ENCODE assay signal across 8 cellular contexts in genomic region chr10:62681211-62681940, GRCh38.
DNase-seq lines count a peak whose midpoint lies in the region; ATAC-seq and TF ChIP-seq lines count a peak whose summit lies in the region.

No MANE protein-coding gene starts in this region.

- H2BK120ac ChIP-seq in IMR-90 (ENCODE audit: low read depth, low read length): no peak overlapping the region

- no peaks in the 10 kb centered on the region for H3K79me2 ChIP-seq in DOHH2 (ENCODE audit: control insufficient read depth, low read length)

- dilution Hi-C loops in IMR-90 (cut with HindIII; ENCODE audit: low sequenced_read_pairs, unreplicated experiment): no loop called here

- no peaks in the 10 kb centered on the region for H3K9me2 ChIP-seq in DOHH2 (replicated peaks; ENCODE audit: control insufficient read depth, low read length)

- peak; percentile 95 for ATAC-seq in GM21529 (IDR thresholded peaks at IDR 0.05; ENCODE audit: unreplicated experiment)
- ATAC-seq in IMR-90 (ENCODE audit: low read depth): no peak
- peak; percentile 52 for ATAC-seq in left lung
- ATAC-seq in stimulated activated naive CD8-positive, alpha-beta T cell treated with anti-CD3 and anti-CD28 coated beads, Interleukin-15, amount 100 ng/mL, for 72 hours: peak; percentile 96

- peaks cover 55% of the 10 kb centered on the region for H3K4me1 Mint-ChIP-seq in stimulated activated naive CD8-positive, alpha-beta T cell treated with anti-CD3 and anti-CD28 coated beads, Interleukin-15, amount 100 ng/mL, for 72 hours

- POLR2A ChIA-PET in IMR-90 (lab: Charles Lee; ENCODE audit: unreplicated experiment): no interaction called here

- H3K4me3 Mint-ChIP-seq in stimulated activated naive CD8-positive, alpha-beta T cell treated with anti-CD3 and anti-CD28 coated beads, Interleukin-15, amount 100 ng/mL, for 72 hours: peak overlapping the region; percentile 55 to 61

- no peak overlapping the region for H3K4ac ChIP-seq in IMR-90 (ENCODE audit: low read depth, low read length)

- TF ChIP-seq CTCF in DOHH2 (IDR thresholded peaks at IDR 0.05; ENCODE audit: low read depth, low read length, poor library complexity, severe bottlenecking) (peak; percentile 56), IMR-90 (conservative IDR thresholded peaks at IDR 0.05; ENCODE audit: low read depth, low read length) (no peak), left lung (IDR thresholded peaks at IDR 0.05) (no peak)

- H3K4me1 ChIP-seq in DOHH2 (ENCODE audit: control insufficient read depth, low read length) (peaks cover 20% of the 10 kb centered on the region), IMR-90 (ENCODE audit: control insufficient read depth, insufficient read depth, low read length) (no peaks in the 10 kb centered on the region), left lung (peaks cover 0 to 7% of the 10 kb centered on the region in 2 donors)

- no peak overlapping the region for H2BK5ac ChIP-seq in IMR-90 (ENCODE audit: low read depth, low read length, poor library complexity, severe bottlenecking)

- intact Hi-C loops in IMR-90 (cut with micrococcal nuclease) (no loop called here), left lung (cut with DNase I) (no loop called here)

- H3K9me3 ChIP-seq in DOHH2 (ENCODE audit: control insufficient read depth, insufficient read depth, low read length) (no peaks in the 10 kb centered on the region), IMR-90 (ENCODE audit: control insufficient read depth, insufficient read depth, low read length) (no peaks in the 10 kb centered on the region), left lung (peaks cover 0 to 3% of the 10 kb centered on the region in 2 donors)

- no peak overlapping the region for H4K5ac ChIP-seq in IMR-90 (ENCODE audit: low read depth, low read length)

- H3K27ac ChIP-seq in DOHH2 (ENCODE audit: low read depth, low read length) (no peak overlapping the region), IMR-90 (ENCODE audit: insufficient read depth, low read length) (no peak overlapping the region), left lung (no peak overlapping the region)

- H4K20me1 ChIP-seq in DOHH2 (ENCODE audit: control insufficient read depth, insufficient read depth, low read depth, low read length) (no peaks in the 10 kb centered on the region), IMR-90 (ENCODE audit: insufficient read depth, low read length) (no peaks in the 10 kb centered on the region)

- BruUV-seq in IMR-90 (replicated peaks; lab: Mats Ljungman, UMichigan): no TSS peak

- CTCF ChIA-PET in IMR-90 (lab: Yijun Ruan, JAX): interaction anchor here (0.6 kb wide), 1 partner anchor 1500 kb away, joined by 3 read pairs; no protein-coding TSS in a partner anchor

- no peaks in the 10 kb centered on the region for H3K36me3 ChIP-seq in DOHH2 (ENCODE audit: control insufficient read depth, low read length)
- no peaks in the 10 kb centered on the region for H3K36me3 ChIP-seq in IMR-90 (ENCODE audit: control insufficient read depth, insufficient read depth, low read length)
- no peaks in the 10 kb centered on the region for H3K36me3 ChIP-seq in left lung

- H3K4me2 ChIP-seq in DOHH2 (ENCODE audit: low read length) (peak overlapping the region; percentile 3; the same call in 1 of the 2 replicates), IMR-90 (ENCODE audit: low read depth, low read length) (no peak overlapping the region)

- peaks cover 4% of the 10 kb centered on the region; the same call in 1 of the 2 replicates for H3F3A ChIP-seq in DOHH2 (ENCODE audit: control insufficient read depth, insufficient read depth)

- TF ChIP-seq RAD21 in IMR-90 (IDR thresholded peaks at IDR 0.05; ENCODE audit: low read length): no peak

- in situ Hi-C loops in IMR-90 (cut with MboI; ENCODE audit: low sequenced_read_pairs): no loop called here

- peak overlapping the region; percentile 74 to 94 for H3K27ac Mint-ChIP-seq in stimulated activated naive CD8-positive, alpha-beta T cell treated with anti-CD3 and anti-CD28 coated beads, Interleukin-15, amount 100 ng/mL, for 72 hours

- no peak overlapping the region for H3K9ac ChIP-seq in IMR-90 (ENCODE audit: low read depth, low read length)

- WGBS in IMR-90 (ENCODE audit: extremely low coverage in 2 of 2, insufficient read length in 1 of 2), 2 experiments: 56% methylated on average over 3 of the region's 8 CpGs; no CpG with 5 or more reads in 1 of the 2 experiments

- H3K4me3 ChIP-seq in DOHH2 (ENCODE audit: low read length) (no peak overlapping the region), IMR-90 (ENCODE audit: insufficient read depth, low read depth, low read length) (no peak overlapping the region), left lung (no peak overlapping the region)

- H3K56ac ChIP-seq in IMR-90 (ENCODE audit: extremely low read depth, insufficient read depth, low read length): no peak overlapping the region

- no peak overlapping the region for H2AK9ac ChIP-seq in IMR-90 (replicated peaks; ENCODE audit: low read depth, low read length, poor library complexity)

- no peaks in the 10 kb centered on the region for H3K9me1 ChIP-seq in IMR-90 (ENCODE audit: insufficient read depth, low read length)

- H3K79me1 ChIP-seq in IMR-90 (ENCODE audit: low read depth in 1 of 2, low read length in 2 of 2): no peaks in the 10 kb centered on the region

- H3K27me3 ChIP-seq in DOHH2 (ENCODE audit: control insufficient read depth, low read length): no peaks in the 10 kb centered on the region
- H3K27me3 ChIP-seq in IMR-90 (ENCODE audit: control insufficient read depth, insufficient read depth, low read length): peaks cover 1% of the 10 kb centered on the region; the same call in 1 of the 2 replicates
- H3K27me3 ChIP-seq in left lung: no peaks in the 10 kb centered on the region

- H4K8ac ChIP-seq in IMR-90 (ENCODE audit: low read depth in 2 of 2, low read length in 2 of 2): no peak overlapping the region

- DNase-seq in IMR-90: no peak
- peak; percentile 43 for DNase-seq in activated CD8-positive, alpha-beta memory T cell treated with anti-CD3 and anti-CD28 coated beads, Interleukin-2, amount 50 U/mL, for 1 hour (ENCODE audit: extremely low read depth)
- DNase-seq in left lung: peak; percentile 44 to 71
- DNase-seq in stimulated activated naive CD8-positive, alpha-beta T cell treated with anti-CD3 and anti-CD28 coated beads, Interleukin-15, amount 100 ng/mL, for 72 hours: peak; percentile 86 to 92
- no peak for DNase-seq in hypothalamus (lab: John Stamatoyannopoulos, UW)
- DNase-seq in amygdala (lab: John Stamatoyannopoulos, UW): no peak

- H2BK20ac ChIP-seq in IMR-90 (ENCODE audit: low read depth, low read length): no peak overlapping the region

- no peak for TF ChIP-seq POLR2A in IMR-90 (IDR thresholded peaks at IDR 0.05; ENCODE audit: low read depth, low read length)

- no peak overlapping the region for H2AFZ ChIP-seq in IMR-90 (replicated peaks; ENCODE audit: low read length, poor library complexity)

- no peaks in the 10 kb centered on the region for H3K27me3 Mint-ChIP-seq in stimulated activated naive CD8-positive, alpha-beta T cell treated with anti-CD3 and anti-CD28 coated beads, Interleukin-15, amount 100 ng/mL, for 72 hours

- H2AK5ac ChIP-seq in IMR-90 (ENCODE audit: low read depth, low read length): no peak overlapping the region

- H3K9me3 Mint-ChIP-seq in stimulated activated naive CD8-positive, alpha-beta T cell treated with anti-CD3 and anti-CD28 coated beads, Interleukin-15, amount 100 ng/mL, for 72 hours: peaks cover 26 to 27% of the 10 kb centered on the region in 2 donors

- no peak overlapping the region for H3K14ac ChIP-seq in IMR-90 (replicated peaks; ENCODE audit: low read depth, low read length)

- H3K18ac ChIP-seq in IMR-90 (ENCODE audit: low read depth, low read length): no peak overlapping the region

- H3K23ac ChIP-seq in IMR-90 (ENCODE audit: low read depth, low read length): no peak overlapping the region

- H2BK15ac ChIP-seq in IMR-90 (ENCODE audit: low read depth, low read length): no peak overlapping the region

- no peak overlapping the region for H4K91ac ChIP-seq in IMR-90 (ENCODE audit: insufficient read depth, low read depth, low read length)

TF ChIP-seq in IMR-90, 13 proteins besides CTCF, POLR2A, EP300 and RAD21:
- TF ChIP-seq CEBPB (IDR thresholded peaks at IDR 0.05; ENCODE audit: low read depth, low read length): peak; percentile 68
- no peak for TF ChIP-seq ELK1 (IDR thresholded peaks at IDR 0.05; ENCODE audit: borderline replicate concordance, low read depth, low read length)
TF ChIP-seq in IMR-90: peak in this region for 1.

Comparison
In these comparisons a context has a peak if more than half of its experiments do, and no peak if none do; other contexts are left out.
1. DNase-seq: peak in activated CD8-positive, alpha-beta memory T cell treated with anti-CD3 and anti-CD28 coated beads, Interleukin-2, amount 50 U/mL, for 1 hour (single experiment), left lung (2 of 2) and stimulated activated naive CD8-positive, alpha-beta T cell treated with anti-CD3 and anti-CD28 coated beads, Interleukin-15, amount 100 ng/mL, for 72 hours (2 of 2); none in IMR-90 (single experiment), hypothalamus (0 of 51) and amygdala (0 of 56).